In the genomic region with DNA sequence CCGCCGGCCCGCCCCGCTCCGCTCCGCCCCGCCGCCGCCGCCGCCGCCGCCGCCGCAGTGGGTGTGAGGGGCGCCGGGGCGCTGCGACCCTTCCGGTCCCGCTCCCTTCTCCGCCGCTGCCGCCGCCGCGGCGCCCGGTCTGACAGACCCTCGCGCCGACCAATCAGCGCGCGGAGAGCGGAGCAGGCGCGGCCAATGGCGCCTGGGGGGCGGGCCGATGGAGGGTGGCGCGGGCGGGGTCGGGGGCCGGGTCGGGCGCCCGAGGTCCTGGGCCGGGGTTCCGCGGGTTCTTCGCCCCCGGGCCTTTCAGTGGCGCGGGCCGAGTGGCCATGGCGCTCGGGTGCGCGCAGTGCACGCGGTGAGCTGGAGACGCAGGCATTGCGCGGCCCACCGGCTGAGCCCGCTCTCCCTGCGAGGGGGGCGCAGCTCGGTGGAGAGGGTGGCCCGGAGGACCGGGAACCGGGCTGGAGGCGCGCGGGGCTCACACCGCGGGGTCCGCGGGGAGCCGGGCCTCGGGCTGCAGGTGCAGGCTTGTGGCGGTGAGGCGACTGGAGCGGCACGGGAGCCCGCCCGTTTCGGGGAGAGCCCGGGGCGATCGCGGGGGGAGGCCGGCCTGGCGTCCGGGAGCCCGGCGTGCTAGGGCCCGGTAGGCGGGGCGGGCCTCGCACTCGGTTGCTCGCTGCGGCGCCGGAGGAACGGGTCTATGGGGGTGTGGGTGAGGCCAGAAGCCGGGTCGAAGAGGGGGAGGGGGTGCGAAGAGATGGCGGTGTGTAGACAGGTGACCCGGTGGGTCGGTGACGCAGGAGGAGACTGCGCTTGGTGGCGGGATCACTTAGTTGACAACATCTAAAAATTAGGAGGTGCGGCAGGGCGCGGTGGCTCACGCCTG, we compare ENCODE assay signal across 1 cellular context.
TF ChIP-seq lines count a peak whose summit lies in the region.

A gene (minus strand): TSS at position 141 of the 889 bp plus-strand sequence. CDS start 11,522 bp downstream, outside the sequence.

TF ChIP-seq in HEK293, 187 proteins besides CTCF, POLR2A, EP300 and RAD21 (continued from another document):
- TF ChIP-seq, protein P1, sequence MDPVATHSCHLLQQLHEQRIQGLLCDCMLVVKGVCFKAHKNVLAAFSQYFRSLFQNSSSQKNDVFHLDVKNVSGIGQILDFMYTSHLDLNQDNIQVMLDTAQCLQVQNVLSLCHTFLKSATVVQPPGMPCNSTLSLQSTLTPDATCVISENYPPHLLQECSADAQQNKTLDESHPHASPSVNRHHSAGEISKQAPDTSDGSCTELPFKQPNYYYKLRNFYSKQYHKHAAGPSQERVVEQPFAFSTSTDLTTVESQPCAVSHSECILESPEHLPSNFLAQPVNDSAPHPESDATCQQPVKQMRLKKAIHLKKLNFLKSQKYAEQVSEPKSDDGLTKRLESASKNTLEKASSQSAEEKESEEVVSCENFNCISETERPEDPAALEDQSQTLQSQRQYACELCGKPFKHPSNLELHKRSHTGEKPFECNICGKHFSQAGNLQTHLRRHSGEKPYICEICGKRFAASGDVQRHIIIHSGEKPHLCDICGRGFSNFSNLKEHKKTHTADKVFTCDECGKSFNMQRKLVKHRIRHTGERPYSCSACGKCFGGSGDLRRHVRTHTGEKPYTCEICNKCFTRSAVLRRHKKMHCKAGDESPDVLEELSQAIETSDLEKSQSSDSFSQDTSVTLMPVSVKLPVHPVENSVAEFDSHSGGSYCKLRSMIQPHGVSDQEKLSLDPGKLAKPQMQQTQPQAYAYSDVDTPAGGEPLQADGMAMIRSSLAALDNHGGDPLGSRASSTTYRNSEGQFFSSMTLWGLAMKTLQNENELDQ (tag by site-specific recombination; IDR thresholded peaks at IDR 0.05; ENCODE audit: low read depth) = no peak
- no peak for TF ChIP-seq ZNF530 (tag by site-specific recombination; IDR thresholded peaks at IDR 0.05; ENCODE audit: low read depth)
- no peak for TF ChIP-seq HOXC10 (CRISPR knock-in tag; IDR thresholded peaks at IDR 0.05)
- TF ChIP-seq, protein P2, sequence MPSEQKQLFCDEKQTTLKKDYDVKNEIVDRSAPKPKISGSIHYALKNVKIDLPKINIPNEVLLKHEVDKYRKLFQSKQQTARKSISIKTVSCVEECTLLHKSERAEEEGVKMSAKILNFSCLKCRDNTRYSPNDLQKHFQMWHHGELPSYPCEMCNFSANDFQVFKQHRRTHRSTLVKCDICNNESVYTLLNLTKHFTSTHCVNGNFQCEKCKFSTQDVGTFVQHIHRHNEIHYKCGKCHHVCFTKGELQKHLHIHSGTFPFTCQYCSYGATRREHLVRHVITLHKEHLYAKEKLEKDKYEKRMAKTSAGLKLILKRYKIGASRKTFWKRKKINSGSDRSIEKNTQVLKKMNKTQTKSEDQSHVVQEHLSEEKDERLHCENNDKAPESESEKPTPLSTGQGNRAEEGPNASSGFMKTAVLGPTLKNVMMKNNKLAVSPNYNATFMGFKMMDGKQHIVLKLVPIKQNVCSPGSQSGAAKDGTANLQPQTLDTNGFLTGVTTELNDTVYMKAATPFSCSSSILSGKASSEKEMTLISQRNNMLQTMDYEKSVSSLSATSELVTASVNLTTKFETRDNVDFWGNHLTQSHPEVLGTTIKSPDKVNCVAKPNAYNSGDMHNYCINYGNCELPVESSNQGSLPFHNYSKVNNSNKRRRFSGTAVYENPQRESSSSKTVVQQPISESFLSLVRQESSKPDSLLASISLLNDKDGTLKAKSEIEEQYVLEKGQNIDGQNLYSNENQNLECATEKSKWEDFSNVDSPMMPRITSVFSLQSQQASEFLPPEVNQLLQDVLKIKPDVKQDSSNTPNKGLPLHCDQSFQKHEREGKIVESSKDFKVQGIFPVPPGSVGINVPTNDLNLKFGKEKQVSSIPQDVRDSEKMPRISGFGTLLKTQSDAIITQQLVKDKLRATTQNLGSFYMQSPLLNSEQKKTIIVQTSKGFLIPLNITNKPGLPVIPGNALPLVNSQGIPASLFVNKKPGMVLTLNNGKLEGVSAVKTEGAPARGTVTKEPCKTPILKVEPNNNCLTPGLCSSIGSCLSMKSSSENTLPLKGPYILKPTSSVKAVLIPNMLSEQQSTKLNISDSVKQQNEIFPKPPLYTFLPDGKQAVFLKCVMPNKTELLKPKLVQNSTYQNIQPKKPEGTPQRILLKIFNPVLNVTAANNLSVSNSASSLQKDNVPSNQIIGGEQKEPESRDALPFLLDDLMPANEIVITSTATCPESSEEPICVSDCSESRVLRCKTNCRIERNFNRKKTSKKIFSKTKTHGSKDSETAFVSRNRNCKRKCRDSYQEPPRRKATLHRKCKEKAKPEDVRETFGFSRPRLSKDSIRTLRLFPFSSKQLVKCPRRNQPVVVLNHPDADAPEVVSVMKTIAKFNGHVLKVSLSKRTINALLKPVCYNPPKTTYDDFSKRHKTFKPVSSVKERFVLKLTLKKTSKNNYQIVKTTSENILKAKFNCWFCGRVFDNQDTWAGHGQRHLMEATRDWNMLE (tag by site-specific recombination; conservative IDR thresholded peaks at IDR 0.05; ENCODE audit: low read depth) = no peak
- peak; percentile 61; the same call in 1 of the 2 replicates for TF ChIP-seq ZSCAN30 (tag by site-specific recombination; IDR thresholded peaks at IDR 0.05)
- TF ChIP-seq, protein P3, sequence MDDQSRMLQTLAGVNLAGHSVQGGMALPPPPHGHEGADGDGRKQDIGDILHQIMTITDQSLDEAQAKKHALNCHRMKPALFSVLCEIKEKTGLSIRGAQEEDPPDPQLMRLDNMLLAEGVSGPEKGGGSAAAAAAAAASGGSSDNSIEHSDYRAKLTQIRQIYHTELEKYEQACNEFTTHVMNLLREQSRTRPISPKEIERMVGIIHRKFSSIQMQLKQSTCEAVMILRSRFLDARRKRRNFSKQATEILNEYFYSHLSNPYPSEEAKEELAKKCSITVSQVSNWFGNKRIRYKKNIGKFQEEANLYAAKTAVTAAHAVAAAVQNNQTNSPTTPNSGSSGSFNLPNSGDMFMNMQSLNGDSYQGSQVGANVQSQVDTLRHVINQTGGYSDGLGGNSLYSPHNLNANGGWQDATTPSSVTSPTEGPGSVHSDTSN (CRISPR knock-in tag; IDR thresholded peaks at IDR 0.05) = peak; percentile 96
- TF ChIP-seq ZSCAN23 (tag by site-specific recombination; IDR thresholded peaks at IDR 0.05) = no peak
- TF ChIP-seq, protein P4, sequence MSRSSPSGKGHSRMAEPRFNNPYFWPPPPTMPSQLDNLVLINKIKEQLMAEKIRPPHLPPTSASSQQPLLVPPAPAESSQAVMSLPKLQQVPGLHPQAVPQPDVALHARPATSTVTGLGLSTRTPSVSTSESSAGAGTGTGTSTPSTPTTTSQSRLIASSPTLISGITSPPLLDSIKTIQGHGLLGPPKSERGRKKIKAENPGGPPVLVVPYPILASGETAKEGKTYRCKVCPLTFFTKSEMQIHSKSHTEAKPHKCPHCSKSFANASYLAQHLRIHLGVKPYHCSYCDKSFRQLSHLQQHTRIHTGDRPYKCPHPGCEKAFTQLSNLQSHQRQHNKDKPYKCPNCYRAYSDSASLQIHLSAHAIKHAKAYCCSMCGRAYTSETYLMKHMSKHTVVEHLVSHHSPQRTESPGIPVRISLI (tag by site-specific recombination; IDR thresholded peaks at IDR 0.05) = no peak
- TF ChIP-seq, protein P5, sequence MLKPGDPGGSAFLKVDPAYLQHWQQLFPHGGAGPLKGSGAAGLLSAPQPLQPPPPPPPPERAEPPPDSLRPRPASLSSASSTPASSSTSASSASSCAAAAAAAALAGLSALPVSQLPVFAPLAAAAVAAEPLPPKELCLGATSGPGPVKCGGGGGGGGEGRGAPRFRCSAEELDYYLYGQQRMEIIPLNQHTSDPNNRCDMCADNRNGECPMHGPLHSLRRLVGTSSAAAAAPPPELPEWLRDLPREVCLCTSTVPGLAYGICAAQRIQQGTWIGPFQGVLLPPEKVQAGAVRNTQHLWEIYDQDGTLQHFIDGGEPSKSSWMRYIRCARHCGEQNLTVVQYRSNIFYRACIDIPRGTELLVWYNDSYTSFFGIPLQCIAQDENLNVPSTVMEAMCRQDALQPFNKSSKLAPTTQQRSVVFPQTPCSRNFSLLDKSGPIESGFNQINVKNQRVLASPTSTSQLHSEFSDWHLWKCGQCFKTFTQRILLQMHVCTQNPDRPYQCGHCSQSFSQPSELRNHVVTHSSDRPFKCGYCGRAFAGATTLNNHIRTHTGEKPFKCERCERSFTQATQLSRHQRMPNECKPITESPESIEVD (tag by site-specific recombination; IDR thresholded peaks at IDR 0.05) = no peak
- peak; percentile 93 for TF ChIP-seq ZEB2 (tag by site-specific recombination; IDR thresholded peaks at IDR 0.05)
- no peak for TF ChIP-seq ZNF571 (tag by site-specific recombination; IDR thresholded peaks at IDR 0.05)
